In genomic region chr7:120987683-120988590, GRCh38 we compare ENCODE assay signal across 9 cellular contexts. TPM values are rescaled to one million over a fixed set of nuclear protein-coding genes. Genes with fewer than 3 reads are reported as not detected.
DNase-seq lines count a peak whose midpoint lies in the region; ATAC-seq lines count a peak whose summit lies in the region.
"Had no signal": no experiment of that assay in that cellular context is flagged by ENCODE, and none has a peak within 500 bp of the region (broad histone marks: within the 10 kb centered on the region; RNA-seq: fewer than 3 reads in every experiment).

No MANE protein-coding gene starts in this region.

- intact Hi-C loops in activated CD4-positive, alpha-beta T cell treated with anti-CD3 and anti-CD28 coated beads, Interleukin-2, amount 10 ng/mL, durations not matched to agents 24 days and 14 days (cut with micrococcal nuclease): loop anchor here (1.0 to 10.0 kb wide), 5 partner anchors 37 to 1007 kb away; partner anchors contain the start of gene ING3

- H3K4me3 Mint-ChIP-seq in activated CD4-positive, alpha-beta T cell treated with anti-CD3 and anti-CD28 coated beads, Interleukin-2, amount 10 ng/mL, durations not matched to agents 24 days and 14 days: peak overlapping the region; percentile 85

- H3K9me3 Mint-ChIP-seq in activated CD4-positive, alpha-beta T cell treated with anti-CD3 and anti-CD28 coated beads, Interleukin-2, amount 10 ng/mL, durations not matched to agents 24 days and 14 days: no peaks in the 10 kb centered on the region

- no peak overlapping the region for H3K27ac Mint-ChIP-seq in activated CD4-positive, alpha-beta T cell treated with anti-CD3 and anti-CD28 coated beads, Interleukin-2, amount 10 ng/mL, durations not matched to agents 24 days and 14 days

- peaks cover 54% of the 10 kb centered on the region for H3K27me3 Mint-ChIP-seq in activated CD4-positive, alpha-beta T cell treated with anti-CD3 and anti-CD28 coated beads, Interleukin-2, amount 10 ng/mL, durations not matched to agents 24 days and 14 days

- no peaks in the 10 kb centered on the region for H3K36me3 Mint-ChIP-seq in activated CD4-positive, alpha-beta T cell treated with anti-CD3 and anti-CD28 coated beads, Interleukin-2, amount 10 ng/mL, durations not matched to agents 24 days and 14 days (ENCODE audit: low read depth)

- ATAC-seq in GM19043 (IDR thresholded peaks at IDR 0.05; ENCODE audit: low read depth, unreplicated experiment): peak; percentile 86
- ATAC-seq in HG03378 (IDR thresholded peaks at IDR 0.05; ENCODE audit: unreplicated experiment): peak; percentile 96
- peak; percentile 79 for ATAC-seq in left lobe of liver

- peaks cover 14% of the 10 kb centered on the region for H3K4me1 Mint-ChIP-seq in activated CD4-positive, alpha-beta T cell treated with anti-CD3 and anti-CD28 coated beads, Interleukin-2, amount 10 ng/mL, durations not matched to agents 24 days and 14 days

- DNase-seq in Ammon's horn (ENCODE audit: low spot score): peak; percentile 88
- peak; percentile 64 to 82 for DNase-seq in NCI-H524 (lab: John Stamatoyannopoulos, UW)
- DNase-seq in activated CD4-positive, alpha-beta T cell treated with anti-CD3 and anti-CD28 coated beads, Interleukin-2, amount 10 ng/mL, durations not matched to agents 24 days and 14 days: peak; percentile 95
- DNase-seq in dedifferentiated amniotic fluid mesenchymal stem cell (ENCODE audit: extremely low spot score): peak; percentile 95
- DNase-seq in left lobe of liver (ENCODE audit: low spot score): peak; percentile 92
- DNase-seq in stimulated activated CD4-positive, alpha-beta T cell treated with anti-CD3 and anti-CD28 coated beads, Interleukin-1b, Interleukin-23, amount 100 ng/mL, for 48 hours: peak; percentile 84

RNA-seq across cellular contexts. Expression of gene CPED1, which starts 0.6 kb away (rescaled TPM):
- not detected in 2 replicates for total RNA-seq in activated CD4-positive, alpha-beta T cell treated with anti-CD3 and anti-CD28 coated beads, Interleukin-2, amount 10 ng/mL, durations not matched to agents 24 days and 14 days
- total RNA-seq in left lobe of liver: 34.6 TPM
- total RNA-seq: T-helper 2 cell treated with Interferon-gamma antibody and Interleukin-4, amounts not matched to agents 100 ng/mL and 5 ng/mL, for 36 hours had no signal

RNA-seq across cellular contexts. Expression of gene ING3, which starts 37.4 kb away (rescaled TPM):
- total RNA-seq in activated CD4-positive, alpha-beta T cell treated with anti-CD3 and anti-CD28 coated beads, Interleukin-2, amount 10 ng/mL, durations not matched to agents 24 days and 14 days: 23.5 and 24.3 TPM in 2 replicates
- 5.4 TPM for total RNA-seq in left lobe of liver

Comparison
In these comparisons a context has a peak if more than half of its experiments do, and no peak if none do; other contexts are left out.
1. Peak in every context shown above with its lines: DNase-seq and ATAC-seq.
2. RNA of gene CPED1, which starts 0.6 kb away (total RNA-seq): 34.6 TPM in left lobe of liver (single experiment); not detected in activated CD4-positive, alpha-beta T cell treated with anti-CD3 and anti-CD28 coated beads, Interleukin-2, amount 10 ng/mL, durations not matched to agents 24 days and 14 days; every median in the first group is over 10 times any median in the second.